Comparison of ENCODE assay signal across 7 cellular contexts in the genomic region with DNA sequence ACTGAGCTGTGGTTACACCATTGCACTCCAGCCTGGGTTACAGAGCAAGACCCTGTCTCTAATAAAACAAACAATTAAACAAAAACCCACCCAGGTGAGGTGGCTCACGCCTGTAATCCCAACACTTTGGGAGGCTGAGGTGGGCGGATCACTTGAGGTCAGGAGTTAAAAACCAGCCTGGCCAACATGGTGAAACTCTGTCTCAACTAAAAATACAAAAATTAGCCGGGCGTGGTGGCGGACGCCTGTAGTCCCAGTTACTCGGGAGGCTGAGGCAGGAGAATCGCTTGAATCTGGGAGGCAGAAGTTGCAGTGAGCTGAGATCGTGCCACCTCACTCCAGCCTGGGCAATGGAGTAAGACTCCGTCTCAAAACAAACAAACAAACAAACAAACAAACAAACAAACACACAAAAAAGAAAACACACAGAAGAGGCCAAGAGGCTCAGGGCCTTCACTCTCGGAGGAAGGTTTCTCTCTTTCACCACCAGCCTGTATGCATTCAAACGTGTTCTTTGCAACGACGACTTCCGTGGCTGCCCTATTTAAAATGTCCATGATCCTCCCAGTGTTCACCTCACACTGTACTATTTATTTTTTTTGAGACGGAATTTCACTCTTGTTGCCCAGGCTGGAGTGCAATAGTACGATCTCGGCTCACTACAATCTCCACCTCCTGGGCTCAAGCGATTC. TPM values are rescaled to one million over a fixed set of nuclear protein-coding genes. Genes with fewer than 3 reads are reported as not detected.
DNase-seq lines count a peak whose midpoint lies in the region; ATAC-seq, FAIRE-seq and TF ChIP-seq lines count a peak whose summit lies in the region.
"Not testable (repeated sequence)": the region's sequence is repeated elsewhere in the genome, so short reads cannot be mapped to it uniquely, and the experiment has no call there.

No MANE protein-coding gene starts in this region.

- H3K79me2 ChIP-seq in OCI-LY1 (ENCODE audit: insufficient read depth, low read length) (peaks cover 31% of the 10 kb centered on the region), K562 (ENCODE audit: control insufficient read depth, insufficient read depth, low read length) (peaks cover 46% of the 10 kb centered on the region)

- CTCF ChIA-PET in activated CD4-positive, alpha-beta T cell treated with anti-CD3 and anti-CD28 coated beads, Interleukin-2, amount 10 ng/mL, durations not matched to agents 7 days and 5 days (lab: Charles Lee) = interaction anchor here (0.6 to 2.7 kb wide), 5 partner anchors 11 to 426 kb away, joined by 3 to 14 read pairs (median 3); no protein-coding TSS in a partner anchor
- CTCF ChIA-PET in K562 (lab: Yijun Ruan, JAX; ENCODE audit: low intra/inter-chr PET ratio) = not testable (repeated sequence)

- DNase-seq in GM12864 (ENCODE audit: low read depth); activated CD4-positive, alpha-beta T cell treated with anti-CD3 and anti-CD28 coated beads, Interleukin-2, amount 10 ng/mL, durations not matched to agents 7 days and 5 days; K562 (ENCODE audit: extremely low read depth in 1 of 4, low spot score in 3 of 4); fibroblast of the aortic adventitia (ENCODE audit: low read depth); mesothelial cell of epicardium (ENCODE audit: low spot score in 2 of 2, unreplicated experiment in 2 of 2); skeletal muscle cell (ENCODE audit: low read depth): not testable (repeated sequence)

- H3K4me1 ChIP-seq in OCI-LY1 (ENCODE audit: insufficient read depth, low read length, severe bottlenecking) (peaks cover 32% of the 10 kb centered on the region), K562 (replicated peaks in 1 of 2; ENCODE audit: control insufficient read depth in 2 of 2, insufficient read depth in 2 of 2, low read length in 2 of 2) (peaks cover 11 to 23% of the 10 kb centered on the region in 2 experiments; a peak in 4 of 5 replicates)

- H3K27me3 Mint-ChIP-seq in activated CD4-positive, alpha-beta T cell treated with anti-CD3 and anti-CD28 coated beads, Interleukin-2, amount 10 ng/mL, durations not matched to agents 7 days and 5 days; mesothelial cell of epicardium (ENCODE audit: low read depth): not testable (repeated sequence)

- H3K4me1 Mint-ChIP-seq in activated CD4-positive, alpha-beta T cell treated with anti-CD3 and anti-CD28 coated beads, Interleukin-2, amount 10 ng/mL, durations not matched to agents 7 days and 5 days = peaks cover 37% of the 10 kb centered on the region
- H3K4me1 Mint-ChIP-seq in mesothelial cell of epicardium = peaks cover 20% of the 10 kb centered on the region

- H3K4me2 ChIP-seq in OCI-LY1 (ENCODE audit: low read length) = peak overlapping the region; percentile 71; the same call in 1 of the 2 replicates
- H3K4me2 ChIP-seq in K562 (ENCODE audit: insufficient read depth, low read length) = peak overlapping the region; percentile 90

- not testable (repeated sequence) for H3K9me1 ChIP-seq in K562 (ENCODE audit: control insufficient read depth, insufficient read depth, low read length)

- not testable (repeated sequence) for H3K36me3 Mint-ChIP-seq in activated CD4-positive, alpha-beta T cell treated with anti-CD3 and anti-CD28 coated beads, Interleukin-2, amount 10 ng/mL, durations not matched to agents 7 days and 5 days (ENCODE audit: low read depth); mesothelial cell of epicardium

- H3K27ac ChIP-seq in OCI-LY1 (ENCODE audit: low read depth, low read length, poor library complexity, severe bottlenecking) = peak overlapping the region; percentile 73
- H3K27ac ChIP-seq in K562 (ENCODE audit: extremely low read depth, low read depth, low read length) = peak overlapping the region; percentile 93; the same call in 2 of the 3 replicates

- H3F3A ChIP-seq in OCI-LY1 (ENCODE audit: insufficient read depth, low read length) = not testable (repeated sequence)

- ATAC-seq in K562 = not testable (repeated sequence)

- H3K9me3 ChIP-seq in OCI-LY1 (ENCODE audit: low read length); K562 (replicated peaks; ENCODE audit: control insufficient read depth, insufficient read depth, low read depth, low read length): not testable (repeated sequence)

- POLR2A ChIA-PET in activated CD4-positive, alpha-beta T cell treated with anti-CD3 and anti-CD28 coated beads, Interleukin-2, amount 10 ng/mL, durations not matched to agents 7 days and 5 days (lab: Charles Lee) = not testable (repeated sequence)
- POLR2A ChIA-PET in K562 (lab: Yijun Ruan, JAX) = interaction anchor here (0.6 to 1.5 kb wide), 3 partner anchors 8 to 48 kb away, joined by 3 to 5 read pairs (median 3); no protein-coding TSS in a partner anchor

- not testable (repeated sequence) for TF ChIP-seq POLR2A in K562 (conservative IDR thresholded peaks at IDR 0.05)

- BruUV-seq in K562 (replicated peaks; lab: Mats Ljungman, UMichigan) = not testable (repeated sequence)

- not testable (repeated sequence) for H3K27me3 ChIP-seq in OCI-LY1 (ENCODE audit: insufficient read depth, low read length); K562 (ENCODE audit: control insufficient read depth in 2 of 2, insufficient read depth in 2 of 2, low read length in 2 of 2)

- H3K27ac Mint-ChIP-seq in activated CD4-positive, alpha-beta T cell treated with anti-CD3 and anti-CD28 coated beads, Interleukin-2, amount 10 ng/mL, durations not matched to agents 7 days and 5 days = peak overlapping the region; percentile 92
- H3K27ac Mint-ChIP-seq in mesothelial cell of epicardium = peak overlapping the region; percentile 87

- not testable (repeated sequence) for H3K36me3 ChIP-seq in OCI-LY1 (ENCODE audit: insufficient read depth, low read length); K562 (ENCODE audit: control insufficient read depth, insufficient read depth, low read length)

- H3K4me3 Mint-ChIP-seq in activated CD4-positive, alpha-beta T cell treated with anti-CD3 and anti-CD28 coated beads, Interleukin-2, amount 10 ng/mL, durations not matched to agents 7 days and 5 days = peak overlapping the region; percentile 81
- H3K4me3 Mint-ChIP-seq in mesothelial cell of epicardium = peak overlapping the region; percentile 81

- H3K4me3 ChIP-seq in GM12864 (ENCODE audit: low read depth, low read length) (peak overlapping the region; percentile 74; the same call in 1 of the 2 replicates), OCI-LY1 (ENCODE audit: low read depth, low read length, poor library complexity, severe bottlenecking) (peak overlapping the region; percentile 63), K562 (peak overlapping the region; percentile 99), fibroblast of the aortic adventitia (ENCODE audit: low read depth, low read length) (peak overlapping the region; percentile 83), skeletal muscle cell (ENCODE audit: low read depth, low read length) (peak overlapping the region; percentile 65)

- H3K9ac ChIP-seq in OCI-LY1 (ENCODE audit: low read length) (peak overlapping the region; percentile 69; the same call in 1 of the 2 replicates), K562 (ENCODE audit: insufficient read depth in 1 of 2, low read depth in 2 of 2, low read length in 2 of 2) (peak overlapping the region; percentile 94 to 98; a peak in 3 of 4 replicates)

- WGBS in K562 (ENCODE audit: insufficient coverage, low coverage, missing lambda C conversion rate) = 94% methylated on average over 15 of the region's 19 CpGs

- not testable (repeated sequence) for TF ChIP-seq RAD21 in K562 (CRISPR knock-in tag; conservative IDR thresholded peaks at IDR 0.05 in 1 of 2, IDR thresholded peaks at IDR 0.05 in 1 of 2)

- not testable (repeated sequence) for H3K9me2 ChIP-seq in OCI-LY1 (ENCODE audit: low read depth, low read length)

- intact Hi-C loops in K562 (cut with micrococcal nuclease) = not testable (repeated sequence)

- peak; percentile 84 for FAIRE-seq in K562 (lab: Jason Lieb, UNC)

- in situ Hi-C loops in K562 (cut with MboI) = not testable (repeated sequence)

- not testable (repeated sequence) for H4K20me1 ChIP-seq in OCI-LY1 (ENCODE audit: insufficient read depth, low read length); K562 (replicated peaks; ENCODE audit: control insufficient read depth, insufficient read depth, low read length)

- H2AFZ ChIP-seq in OCI-LY1 (ENCODE audit: low read length); K562 (ENCODE audit: low read depth, low read length): not testable (repeated sequence)

- TF ChIP-seq EP300 in K562 (IDR thresholded peaks at IDR 0.05; ENCODE audit: low read length) = not testable (repeated sequence)

- H3K9me3 Mint-ChIP-seq in activated CD4-positive, alpha-beta T cell treated with anti-CD3 and anti-CD28 coated beads, Interleukin-2, amount 10 ng/mL, durations not matched to agents 7 days and 5 days; mesothelial cell of epicardium: not testable (repeated sequence)

- not testable (repeated sequence) for TF ChIP-seq CTCF in GM12864 (IDR thresholded peaks at IDR 0.05; ENCODE audit: low read depth, low read length, missing control alignments); OCI-LY1 (IDR thresholded peaks at IDR 0.05; ENCODE audit: low read length); K562 (IDR thresholded peaks at IDR 0.05 in 2 of 3, conservative IDR thresholded peaks at IDR 0.05 in 1 of 3; ENCODE audit: insufficient read depth in 2 of 3, low read depth in 1 of 3, low read length in 3 of 3); fibroblast of the aortic adventitia (IDR thresholded peaks at IDR 0.05; ENCODE audit: insufficient read depth, low read length); mesothelial cell of epicardium (IDR thresholded peaks at IDR 0.05; ENCODE audit: unreplicated experiment)

RNA-seq across cellular contexts. Expression of a gene that starts 1.4 kb away (rescaled TPM):
- 100 to 1,000 TPM; 111 to 115 TPM for total RNA-seq in activated CD4-positive, alpha-beta T cell treated with anti-CD3 and anti-CD28 coated beads, Interleukin-2, amount 10 ng/mL, durations not matched to agents 7 days and 5 days
- 239 and 474 TPM in 2 replicates for total RNA-seq in K562 (2011; cell fraction: chromatin; rRNA removed; ENCODE audit: low replicate concordance)
- 201 and 202 TPM in 2 replicates for total RNA-seq in K562 (2011; cell fraction: nucleolus; rRNA removed)
- 194 and 219 TPM in 2 replicates for total RNA-seq in K562 (2011; cell fraction: nucleoplasm; rRNA removed)
- 125 and 134 TPM in 2 replicates for total RNA-seq in K562 (2014; rRNA removed)
- 45.7 and 48.4 TPM in 2 replicates for total RNA-seq in K562 (2014; rRNA removed; fragmentation: Illumina TruSeq; extraction: Trizol)
- total RNA-seq in K562 (2015; rRNA removed; fragmentation: Illumina TruSeq; extraction: Trizol) = 52.1 and 54.1 TPM in 2 replicates
- 194 and 207 TPM in 2 replicates for total RNA-seq in K562 (2021)
- 40.7 and 69.1 TPM in 2 replicates for polyA plus RNA-seq in K562 (2011; rRNA removed)
- polyA plus RNA-seq in K562 (2011; cell fraction: cytosol; rRNA removed) = 50.9 and 53.3 TPM in 2 replicates
- polyA plus RNA-seq in K562 (2011; cell fraction: nucleus; rRNA removed) = 84.2 and 133 TPM in 2 replicates
- 118 and 172 TPM in 2 replicates for polyA plus RNA-seq in K562 (2012)
- polyA plus RNA-seq in K562 (2014; fragmentation: Illumina TruSeq; extraction: Trizol) = 98.6 and 118 TPM in 2 replicates
- polyA plus RNA-seq in K562 (2014; fragmentation: Nextera tagmentation; extraction: Ambion mirVana) = 10 to 100 TPM; 19.3 to 24.8 TPM
- polyA plus RNA-seq in K562 (2014; rRNA removed) = 68.9 and 84.5 TPM in 2 replicates
- 91.0 and 105 TPM in 2 replicates for polyA minus RNA-seq in K562 (2011; rRNA and poly(A)+ RNA removed)
- polyA minus RNA-seq in K562 (2011; cell fraction: cytosol; rRNA and poly(A)+ RNA removed) = 157 and 194 TPM in 2 replicates
- 68.0 and 102 TPM in 2 replicates for polyA minus RNA-seq in K562 (2011; cell fraction: nucleus; rRNA and poly(A)+ RNA removed)
- 46.5 and 63.8 TPM in 2 replicates for total RNA-seq in fibroblast of the aortic adventitia (ENCODE audit: low replicate concordance)
- total RNA-seq in mesothelial cell of epicardium = 251 to 274 TPM (median 259 TPM) in 3 replicates

RNA-seq across cellular contexts. Expression of a gene that starts 30.8 kb away (rescaled TPM):
- 10 to 100 TPM; 17.5 to 22.3 TPM for total RNA-seq in activated CD4-positive, alpha-beta T cell treated with anti-CD3 and anti-CD28 coated beads, Interleukin-2, amount 10 ng/mL, durations not matched to agents 7 days and 5 days
- 9.9 and 25.8 TPM in 2 replicates for total RNA-seq in K562 (2011; cell fraction: chromatin; rRNA removed; ENCODE audit: low replicate concordance)
- total RNA-seq in K562 (2011; cell fraction: nucleolus; rRNA removed) = 30.1 and 31.0 TPM in 2 replicates
- 14.4 and 15.4 TPM in 2 replicates for total RNA-seq in K562 (2011; cell fraction: nucleoplasm; rRNA removed)
- total RNA-seq in K562 (2014; rRNA removed) (29.4 and 32.7 TPM in 2 replicates), K562 (2014; rRNA removed; fragmentation: Illumina TruSeq; extraction: Trizol) (18.5 and 19.9 TPM in 2 replicates), K562 (2015; rRNA removed; fragmentation: Illumina TruSeq; extraction: Trizol) (20.2 and 20.7 TPM in 2 replicates), K562 (2021) (23.8 and 24.7 TPM in 2 replicates), fibroblast of the aortic adventitia (ENCODE audit: low replicate concordance) (18.4 and 41.5 TPM in 2 replicates), mesothelial cell of epicardium (25.5 to 31.5 TPM (median 26.8 TPM) in 3 replicates)
- polyA plus RNA-seq in K562 (2011; rRNA removed) (11.0 and 13.2 TPM in 2 replicates), K562 (2014; fragmentation: Illumina TruSeq; extraction: Trizol) (13.8 and 13.9 TPM in 2 replicates), K562 (2014; fragmentation: Nextera tagmentation; extraction: Ambion mirVana) (1 to 10 TPM; 2.4 to 3.2 TPM), K562 (2014; rRNA removed) (16.3 and 17.5 TPM in 2 replicates)
- polyA plus RNA-seq in K562 (2011; cell fraction: cytosol; rRNA removed) = 10.3 and 20.8 TPM in 2 replicates
- 7.8 and 11.2 TPM in 2 replicates for polyA plus RNA-seq in K562 (2011; cell fraction: nucleus; rRNA removed)
- polyA plus RNA-seq in K562 (2012) = 17.4 and 20.2 TPM in 2 replicates
- 2.6 and 2.9 TPM in 2 replicates for polyA minus RNA-seq in K562 (2011; rRNA and poly(A)+ RNA removed)
- 4.8 and 6.6 TPM in 2 replicates for polyA minus RNA-seq in K562 (2011; cell fraction: cytosol; rRNA and poly(A)+ RNA removed)
- polyA minus RNA-seq in K562 (2011; cell fraction: nucleus; rRNA and poly(A)+ RNA removed) = 5.7 and 7.8 TPM in 2 replicates

RNA-seq across cellular contexts. Expression of a gene that starts 31.0 kb away (rescaled TPM):
- total RNA-seq in activated CD4-positive, alpha-beta T cell treated with anti-CD3 and anti-CD28 coated beads, Interleukin-2, amount 10 ng/mL, durations not matched to agents 7 days and 5 days = 10 to 100 TPM; 19.9 to 23.3 TPM
- 41.8 and 150 TPM in 2 replicates for total RNA-seq in K562 (2011; cell fraction: chromatin; rRNA removed; ENCODE audit: low replicate concordance)
- 200 and 225 TPM in 2 replicates for total RNA-seq in K562 (2011; cell fraction: nucleolus; rRNA removed)
- 96.4 and 107 TPM in 2 replicates for total RNA-seq in K562 (2011; cell fraction: nucleoplasm; rRNA removed)
- total RNA-seq in K562 (2014; rRNA removed) (65.2 and 80.4 TPM in 2 replicates), K562 (2014; rRNA removed; fragmentation: Illumina TruSeq; extraction: Trizol) (10.3 and 12.1 TPM in 2 replicates), K562 (2015; rRNA removed; fragmentation: Illumina TruSeq; extraction: Trizol) (31.6 and 32.5 TPM in 2 replicates), K562 (2021) (51.6 and 56.3 TPM in 2 replicates), fibroblast of the aortic adventitia (ENCODE audit: low replicate concordance) (68.7 and 89.1 TPM in 2 replicates), mesothelial cell of epicardium (62.8 to 66.2 TPM (median 64.4 TPM) in 3 replicates)
- polyA plus RNA-seq in K562 (2011; rRNA removed) (40.5 and 69.1 TPM in 2 replicates), K562 (2014; fragmentation: Illumina TruSeq; extraction: Trizol) (20.4 and 44.1 TPM in 2 replicates), K562 (2014; fragmentation: Nextera tagmentation; extraction: Ambion mirVana) (1 to 10 TPM; 1.3 to 2.2 TPM), K562 (2014; rRNA removed) (64.3 and 74.2 TPM in 2 replicates)
- 114 and 210 TPM in 2 replicates for polyA plus RNA-seq in K562 (2011; cell fraction: cytosol; rRNA removed)
- polyA plus RNA-seq in K562 (2011; cell fraction: nucleus; rRNA removed) = 175 and 177 TPM in 2 replicates
- polyA plus RNA-seq in K562 (2012) = 41.2 and 77.2 TPM in 2 replicates
- 15.6 and 19.6 TPM in 2 replicates for polyA minus RNA-seq in K562 (2011; rRNA and poly(A)+ RNA removed)
- polyA minus RNA-seq in K562 (2011; cell fraction: cytosol; rRNA and poly(A)+ RNA removed) = 56.2 and 63.8 TPM in 2 replicates
- polyA minus RNA-seq in K562 (2011; cell fraction: nucleus; rRNA and poly(A)+ RNA removed) = 26.0 and 30.7 TPM in 2 replicates
